Comparison of ENCODE assay signal across 8 cellular contexts in the genomic region with DNA sequence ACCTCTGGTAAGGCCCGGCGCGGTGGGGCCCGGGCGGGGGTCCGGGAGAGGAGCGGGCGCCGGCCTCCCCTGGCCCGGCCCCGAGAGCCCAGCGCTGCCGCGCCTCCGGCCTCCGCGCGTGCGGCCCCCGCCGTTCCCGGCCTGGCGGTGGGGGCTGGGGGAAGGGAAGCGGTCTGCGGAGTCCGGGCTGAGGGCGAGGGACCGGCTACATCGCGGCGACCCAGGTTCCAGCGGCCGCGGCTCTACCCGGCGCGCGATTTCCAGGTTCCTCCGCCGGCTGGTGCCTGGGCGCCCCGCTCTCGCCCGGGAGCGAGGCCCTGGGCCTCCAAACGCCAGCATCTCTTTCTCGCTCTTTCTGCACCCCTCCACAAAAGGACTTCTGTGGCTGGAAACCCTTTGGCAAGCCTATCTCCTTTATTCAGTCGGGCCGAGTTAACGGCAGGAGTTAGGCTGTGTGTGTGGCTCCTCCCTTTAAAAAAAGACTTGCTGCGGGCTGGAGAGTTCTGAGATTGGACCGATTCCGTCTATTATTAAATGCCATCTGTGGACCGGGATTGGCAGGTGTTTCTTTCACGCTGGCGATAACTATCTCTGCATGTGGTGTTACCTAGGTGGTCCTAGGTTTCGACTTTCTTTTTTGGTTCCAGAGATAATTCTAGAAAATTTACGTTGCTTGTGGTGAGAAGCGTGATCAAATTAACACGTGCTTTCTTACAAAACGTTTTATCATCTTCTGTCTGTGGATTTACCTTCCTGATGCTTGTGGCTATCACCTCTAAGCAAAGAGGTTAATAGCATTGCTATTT. TPM values are rescaled to one million over a fixed set of nuclear protein-coding genes. Genes with fewer than 3 reads are reported as not detected.
DNase-seq lines count a peak whose midpoint lies in the region; ATAC-seq and TF ChIP-seq lines count a peak whose summit lies in the region.

No MANE protein-coding gene starts in this region.

- no peak overlapping the region for H3K4ac ChIP-seq in neuronal stem cell (ENCODE audit: low read length)

- H3K18ac ChIP-seq in neuronal stem cell (ENCODE audit: low read length), result peak overlapping the region; percentile 98

- H3K4me1 ChIP-seq in foreskin keratinocyte (peaks cover 9% of the 10 kb centered on the region), neuronal stem cell (ENCODE audit: control insufficient read depth in 2 of 2, insufficient read depth in 1 of 2, low read depth in 1 of 2, low read length in 2 of 2) (peaks cover 12 to 27% of the 10 kb centered on the region in 2 donors), aorta (ENCODE audit: control insufficient read depth in 1 of 2, insufficient read depth in 2 of 2, low read length in 2 of 2) (peaks cover 2 to 5% of the 10 kb centered on the region in 2 donors)

- H2BK120ac ChIP-seq in neuronal stem cell (ENCODE audit: low read depth, low read length), result no peak overlapping the region

- no peak overlapping the region for H2AK5ac ChIP-seq in neuronal stem cell (ENCODE audit: low read depth, low read length)

- H3K4me1 Mint-ChIP-seq in activated T-helper 17 cell treated with anti-CD3 and anti-CD28 coated beads, Interleukin-2, amount 50 U/mL, for 72 hours, result peaks cover 12% of the 10 kb centered on the region

- H3K36me3 ChIP-seq in neuronal stem cell (replicated peaks in 1 of 2; ENCODE audit: control insufficient read depth in 2 of 2, insufficient read depth in 2 of 2, low read length in 2 of 2), result peaks cover 0 to 11% of the 10 kb centered on the region in 2 donors
- H3K36me3 ChIP-seq in aorta (ENCODE audit: control insufficient read depth in 1 of 2, insufficient read depth in 2 of 2, low read length in 1 of 2), result no peaks in the 10 kb centered on the region

- H3K27me3 Mint-ChIP-seq in activated T-helper 17 cell treated with anti-CD3 and anti-CD28 coated beads, Interleukin-2, amount 50 U/mL, for 72 hours, result no peaks in the 10 kb centered on the region

- H3K36me3 Mint-ChIP-seq in activated T-helper 17 cell treated with anti-CD3 and anti-CD28 coated beads, Interleukin-2, amount 50 U/mL, for 72 hours (ENCODE audit: low read depth), result no peaks in the 10 kb centered on the region

- H2AFZ ChIP-seq in neuronal stem cell (ENCODE audit: low read length), result peak overlapping the region; percentile 97

- ATAC-seq in HG02885 (IDR thresholded peaks at IDR 0.05; ENCODE audit: poor library complexity, unreplicated experiment) (peak; percentile 11), foreskin keratinocyte (peak; percentile 23), aorta (ENCODE audit: low FRiP score) (peak; percentile 67)
- ATAC-seq in activated T-helper 17 cell treated with anti-CD3 and anti-CD28 coated beads, Interleukin-2, amount 50 U/mL, for 72 hours (replicated peaks), result peak; percentile 25

- H3K27me3 ChIP-seq in foreskin keratinocyte (no peaks in the 10 kb centered on the region), neuronal stem cell (ENCODE audit: control insufficient read depth in 3 of 3, insufficient read depth in 3 of 3, low read depth in 1 of 3, low read length in 3 of 3) (no peaks in the 10 kb centered on the region), aorta (ENCODE audit: control insufficient read depth in 1 of 2, insufficient read depth in 2 of 2, low read length in 1 of 2) (no peaks in the 10 kb centered on the region)

- H3K27ac Mint-ChIP-seq in activated T-helper 17 cell treated with anti-CD3 and anti-CD28 coated beads, Interleukin-2, amount 50 U/mL, for 72 hours, result peak overlapping the region; percentile 92

- peak overlapping the region; percentile 85 for H2BK5ac ChIP-seq in neuronal stem cell (ENCODE audit: low read length)

- peak overlapping the region; percentile 96 for H3K4me3 Mint-ChIP-seq in activated T-helper 17 cell treated with anti-CD3 and anti-CD28 coated beads, Interleukin-2, amount 50 U/mL, for 72 hours

- no peak overlapping the region for H4K8ac ChIP-seq in neuronal stem cell (ENCODE audit: low read depth, low read length)

- peaks cover 0 to 4% of the 10 kb centered on the region in 2 donors for H3K9me3 ChIP-seq in neuronal stem cell (replicated peaks in 1 of 2; ENCODE audit: control insufficient read depth in 2 of 2, insufficient read depth in 1 of 2, low read depth in 1 of 2, low read length in 2 of 2)
- no peaks in the 10 kb centered on the region for H3K9me3 ChIP-seq in aorta (ENCODE audit: control insufficient read depth, low read length)

- peak overlapping the region; percentile 88 for H2BK15ac ChIP-seq in neuronal stem cell (ENCODE audit: low read length)

- TF ChIP-seq CTCF in foreskin keratinocyte (conservative IDR thresholded peaks at IDR 0.05), result no peak

- H3K14ac ChIP-seq in neuronal stem cell (ENCODE audit: low read length), result no peak overlapping the region

- H3K9ac ChIP-seq in neuronal stem cell (ENCODE audit: low read depth, low read length, poor library complexity), result peak overlapping the region; percentile 85

- intact Hi-C loops in aorta (cut with DNase I), result loop anchor here in 1 of 2 donors (1.0 to 2.0 kb wide), 2 partner anchors 89 to 151 kb away; a partner anchor contains a TSS

- H4K91ac ChIP-seq in neuronal stem cell (ENCODE audit: low read depth, low read length, poor library complexity), result no peak overlapping the region

- peak overlapping the region; percentile 60 for H3K4me2 ChIP-seq in neuronal stem cell (ENCODE audit: insufficient read depth, low read length, poor library complexity, severe bottlenecking)

- H3K23ac ChIP-seq in neuronal stem cell (ENCODE audit: low read depth, low read length, poor library complexity), result peak overlapping the region; percentile 98

- H3K4me3 ChIP-seq in neuronal stem cell (ENCODE audit: low read length in 2 of 2) (peak overlapping the region; percentile 82 to 94), aorta (ENCODE audit: low read length in 2 of 2) (peak overlapping the region; percentile 86 to 88)

- peaks cover 3% of the 10 kb centered on the region for H3K79me1 ChIP-seq in neuronal stem cell (ENCODE audit: low read depth, low read length)

- DNase-seq in activated gamma-delta T cell treated with Interleukin-2 at 50 U/mL for 16 hours (peak; percentile 25), activated gamma-delta T cell (lab: John Stamatoyannopoulos, UW) (no peak), NCI-H345 treated with DMSO at 0.1 percent for 48 hours (lab: John Stamatoyannopoulos, UW; ENCODE audit: unreplicated experiment) (peak; percentile 12), foreskin keratinocyte (peak in 1 of 2 donors; percentile 52), neuronal stem cell (ENCODE audit: low spot score) (peak; percentile 31), aorta (peak in 1 of 2 donors; percentile 62)

- no peak overlapping the region for H2BK12ac ChIP-seq in neuronal stem cell (ENCODE audit: low read length)

- no peaks in the 10 kb centered on the region for H3K9me3 Mint-ChIP-seq in activated T-helper 17 cell treated with anti-CD3 and anti-CD28 coated beads, Interleukin-2, amount 50 U/mL, for 72 hours

- no CpG with 5 or more reads among the region's 61 CpGs for WGBS in neuronal stem cell (ENCODE audit: extremely low coverage in 2 of 2, insufficient read length in 2 of 2, insufficient replicate concordance in 1 of 2), 2 donors
- 0 to 1% methylated on average over 55 to 61 of the region's 61 CpGs for WGBS in aorta, 2 donors

- no peak overlapping the region for H3K27ac ChIP-seq in foreskin keratinocyte
- peak overlapping the region; percentile 85 for H3K27ac ChIP-seq in neuronal stem cell (replicated peaks; ENCODE audit: low read length)
- peak overlapping the region; percentile 31 to 64 for H3K27ac ChIP-seq in aorta (ENCODE audit: low read depth in 1 of 2, low read length in 2 of 2)

RNA-seq across cellular contexts. Expression of a gene that starts 0.6 kb away (rescaled TPM):
- 100 to 1,000 TPM in 1 of 2 donors, 10 to 100 TPM in 1; 58.4 to 115 TPM for total RNA-seq in activated T-helper 17 cell treated with anti-CD3 and anti-CD28 coated beads, Interleukin-2, amount 50 U/mL, for 72 hours
- total RNA-seq in foreskin keratinocyte (40.2 and 45.1 TPM in 2 replicates), aorta (10 to 100 TPM; 35.2 TPM)
- polyA plus RNA-seq in foreskin keratinocyte (19.2 and 23.4 TPM in 2 replicates), aorta (10 to 100 TPM; 13.5 to 41.3 TPM)
- polyA plus RNA-seq in neuronal stem cell (2013, experiment 1 of 2), result 60.4 TPM
- polyA plus RNA-seq in neuronal stem cell (2013, experiment 2 of 2), result 63.1 TPM

RNA-seq across cellular contexts. Expression of a gene that starts 59.7 kb away (rescaled TPM):
- total RNA-seq in activated T-helper 17 cell treated with anti-CD3 and anti-CD28 coated beads, Interleukin-2, amount 50 U/mL, for 72 hours, result not detected
- not detected in 2 replicates for total RNA-seq in foreskin keratinocyte
- not detected in 2 replicates for polyA plus RNA-seq in foreskin keratinocyte
- polyA plus RNA-seq in neuronal stem cell (2013, experiment 1 of 2), result 0.15 TPM
- 0.04 TPM for polyA plus RNA-seq in neuronal stem cell (2013, experiment 2 of 2)
- total RNA-seq in aorta, result 1 to 10 TPM; 1.7 to 3.2 TPM
- polyA plus RNA-seq in aorta, result 1 to 10 TPM in 1 of 2 donors, under 1 TPM in 1; 0.13 to 2.3 TPM

Comparison
In these comparisons a context has a peak if more than half of its experiments do, and no peak if none do; other contexts are left out.
1. ATAC-seq: peak in every context shown above with its lines; median percentile 67 in aorta; 25 in activated T-helper 17 cell treated with anti-CD3 and anti-CD28 coated beads, Interleukin-2, amount 50 U/mL, for 72 hours; 23 in foreskin keratinocyte; 11 in HG02885.